8 cellular contexts compared by ENCODE assay signal in the genomic region with DNA sequence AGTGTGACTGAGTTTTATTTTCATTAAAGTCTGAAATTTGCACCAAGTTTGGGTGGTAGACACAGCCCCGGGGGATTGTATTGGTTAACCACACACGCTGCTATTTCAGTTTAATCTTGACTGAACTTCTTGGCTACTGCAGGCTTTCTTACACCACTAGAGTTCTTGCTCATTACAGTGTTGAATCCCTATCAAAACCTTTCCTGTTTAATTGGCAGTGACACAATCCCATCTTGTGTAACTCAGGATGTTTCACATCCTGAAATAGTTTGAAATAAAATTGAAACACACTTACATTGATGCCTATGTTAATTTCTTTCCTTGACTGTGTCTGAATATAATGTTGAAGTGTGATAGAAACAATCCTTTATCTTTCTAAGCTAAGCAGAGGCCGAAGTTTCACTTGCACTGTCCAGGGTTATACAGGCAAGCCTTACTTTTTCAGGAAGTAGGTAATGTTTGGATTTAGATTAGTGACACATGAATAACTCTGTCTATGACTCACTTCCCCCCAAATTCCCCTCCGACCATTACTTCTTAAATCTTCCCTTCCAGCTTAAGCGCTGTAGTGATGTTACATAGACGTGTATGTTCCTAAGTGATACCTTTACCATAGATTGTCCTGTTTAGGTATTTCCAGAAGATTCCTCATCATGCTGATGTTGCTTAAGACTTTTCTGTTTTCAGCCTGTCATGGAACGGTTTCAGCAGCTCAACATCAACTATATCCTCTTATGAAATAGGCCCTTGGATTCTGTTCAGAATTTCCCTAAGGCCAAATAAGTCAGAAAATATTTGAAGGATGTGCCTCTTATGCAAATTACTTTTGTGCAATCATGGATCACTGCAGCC. TPM values are rescaled to one million over a fixed set of nuclear protein-coding genes. Genes with fewer than 3 reads are reported as not detected.
DNase-seq lines count a peak whose midpoint lies in the region; ATAC-seq and TF ChIP-seq lines count a peak whose summit lies in the region.

No MANE protein-coding gene starts in this region.

- TF ChIP-seq CTCF in Peyer's patch (IDR thresholded peaks at IDR 0.05) = no peak

- intact Hi-C loops in activated CD4-positive, alpha-beta T cell treated with anti-CD3 and anti-CD28 coated beads, Interleukin-2, amount 10 ng/mL, durations not matched to agents 24 days and 14 days (cut with micrococcal nuclease) = loop anchor here (5.0 kb wide), 1 partner anchor 52 kb away; no protein-coding TSS in a partner anchor
- intact Hi-C loops in naive thymus-derived CD4-positive, alpha-beta T cell (cut with micrococcal nuclease) = loop anchor here in 1 of 2 donors (5.0 kb wide), 1 partner anchor 52 kb away; no protein-coding TSS in a partner anchor

- POLR2A ChIA-PET in naive thymus-derived CD4-positive, alpha-beta T cell (lab: Charles Lee) = interaction anchor here (0.6 to 2.5 kb wide), 3 partner anchors 11 to 369 kb away, joined by 3 to 10 read pairs (median 5); a partner anchor contains a TSS

- no peaks in the 10 kb centered on the region for H3K27me3 Mint-ChIP-seq in activated CD4-positive, alpha-beta T cell treated with anti-CD3 and anti-CD28 coated beads, Interleukin-2, amount 10 ng/mL, durations not matched to agents 24 days and 14 days
- H3K27me3 Mint-ChIP-seq in naive thymus-derived CD4-positive, alpha-beta T cell = no peaks in the 10 kb centered on the region

- H3K36me3 Mint-ChIP-seq in activated CD4-positive, alpha-beta T cell treated with anti-CD3 and anti-CD28 coated beads, Interleukin-2, amount 10 ng/mL, durations not matched to agents 24 days and 14 days (ENCODE audit: low read depth) = peaks cover 36% of the 10 kb centered on the region
- H3K36me3 Mint-ChIP-seq in naive thymus-derived CD4-positive, alpha-beta T cell = peaks cover 2 to 29% (median 15%) of the 10 kb centered on the region in 5 donors

- H3K9me3 ChIP-seq in Peyer's patch = no peaks in the 10 kb centered on the region
- H3K9me3 ChIP-seq in naive thymus-derived CD4-positive, alpha-beta T cell (ENCODE audit: control insufficient read depth in 2 of 3, low read length in 3 of 3) = no peaks in the 10 kb centered on the region

- H3K36me3 ChIP-seq in Peyer's patch = no peaks in the 10 kb centered on the region
- H3K36me3 ChIP-seq in naive thymus-derived CD4-positive, alpha-beta T cell (ENCODE audit: control insufficient read depth in 2 of 3, insufficient read depth in 3 of 3, low read length in 3 of 3) = no peaks in the 10 kb centered on the region

- no peak for TF ChIP-seq POLR2A in Peyer's patch (IDR thresholded peaks at IDR 0.05)

- ATAC-seq in HG02970 (IDR thresholded peaks at IDR 0.05; ENCODE audit: low FRiP score, unreplicated experiment) = peak; percentile 51
- peak; percentile 77 for ATAC-seq in naive thymus-derived CD4-positive, alpha-beta T cell

- no peaks in the 10 kb centered on the region for H3K9me3 Mint-ChIP-seq in activated CD4-positive, alpha-beta T cell treated with anti-CD3 and anti-CD28 coated beads, Interleukin-2, amount 10 ng/mL, durations not matched to agents 24 days and 14 days
- H3K9me3 Mint-ChIP-seq in naive thymus-derived CD4-positive, alpha-beta T cell = peaks cover 0 to 1% (median 0%) of the 10 kb centered on the region in 11 donors

- peak overlapping the region; percentile 51 for H3K4me3 Mint-ChIP-seq in activated CD4-positive, alpha-beta T cell treated with anti-CD3 and anti-CD28 coated beads, Interleukin-2, amount 10 ng/mL, durations not matched to agents 24 days and 14 days
- peak overlapping the region in 2 of 10 donors; percentile 16 to 32 for H3K4me3 Mint-ChIP-seq in naive thymus-derived CD4-positive, alpha-beta T cell

- peaks cover 44% of the 10 kb centered on the region for H3K4me1 Mint-ChIP-seq in activated CD4-positive, alpha-beta T cell treated with anti-CD3 and anti-CD28 coated beads, Interleukin-2, amount 10 ng/mL, durations not matched to agents 24 days and 14 days
- peaks cover 42 to 63% (median 55%) of the 10 kb centered on the region in 7 donors for H3K4me1 Mint-ChIP-seq in naive thymus-derived CD4-positive, alpha-beta T cell

- peak overlapping the region; percentile 90 for H3K27ac Mint-ChIP-seq in activated CD4-positive, alpha-beta T cell treated with anti-CD3 and anti-CD28 coated beads, Interleukin-2, amount 10 ng/mL, durations not matched to agents 24 days and 14 days
- peak overlapping the region; percentile 75 to 95 (median 82) for H3K27ac Mint-ChIP-seq in naive thymus-derived CD4-positive, alpha-beta T cell

- no peak for DNase-seq in activated CD4-positive, alpha-beta T cell treated with anti-CD3 and anti-CD28 coated beads, Interleukin-2, amount 10 ng/mL, durations not matched to agents 24 days and 14 days
- DNase-seq in activated CD4-positive, alpha-beta T cell treated with anti-CD3 and anti-CD28 coated beads for 48 hours = no peak
- DNase-seq in Peyer's patch (no peak), dedifferentiated amniotic fluid mesenchymal stem cell (ENCODE audit: extremely low spot score) (peak; percentile 54), cortex of kidney (lab: John Stamatoyannopoulos, UW) (no peak), NCI-H1048 (lab: John Stamatoyannopoulos, UW) (no peak)
- no peak for DNase-seq in naive thymus-derived CD4-positive, alpha-beta T cell

- H3K4me1 ChIP-seq in Peyer's patch = peaks cover 0 to 21% (median 8%) of the 10 kb centered on the region in 4 donors
- peaks cover 19 to 39% of the 10 kb centered on the region in 2 donors for H3K4me1 ChIP-seq in naive thymus-derived CD4-positive, alpha-beta T cell (ENCODE audit: control insufficient read depth in 2 of 2, insufficient read depth in 2 of 2, low read length in 2 of 2)

- H3K27ac ChIP-seq in Peyer's patch = peak overlapping the region; percentile 61 to 76 (median 70)
- H3K27ac ChIP-seq in naive thymus-derived CD4-positive, alpha-beta T cell (ENCODE audit: low read depth, low read length) = peak overlapping the region; percentile 25

- no peaks in the 10 kb centered on the region for H3K27me3 ChIP-seq in Peyer's patch
- H3K27me3 ChIP-seq in naive thymus-derived CD4-positive, alpha-beta T cell (ENCODE audit: control insufficient read depth in 2 of 2, insufficient read depth in 2 of 2, low read length in 2 of 2) = no peaks in the 10 kb centered on the region

- no peak overlapping the region for H3K4me3 ChIP-seq in Peyer's patch
- H3K4me3 ChIP-seq in naive thymus-derived CD4-positive, alpha-beta T cell (ENCODE audit: low read length) = no peak overlapping the region

- CTCF ChIA-PET in naive thymus-derived CD4-positive, alpha-beta T cell (lab: Charles Lee) = interaction anchor here (2.7 kb wide), 1 partner anchor 53 kb away, joined by 11 read pairs; no protein-coding TSS in a partner anchor

RNA-seq across cellular contexts. Expression of a gene that starts 16.8 kb away (rescaled TPM):
- 37.7 and 41.4 TPM in 2 replicates for total RNA-seq in activated CD4-positive, alpha-beta T cell treated with anti-CD3 and anti-CD28 coated beads, Interleukin-2, amount 10 ng/mL, durations not matched to agents 24 days and 14 days
- total RNA-seq in Peyer's patch = 100 to 1,000 TPM in 1 of 4 donors, 10 to 100 TPM in 3; 45.2 to 126 (median 70.8) TPM
- total RNA-seq in naive thymus-derived CD4-positive, alpha-beta T cell = 10 to 100 TPM; 27.0 to 80.3 (median 39.8) TPM
- polyA plus RNA-seq in naive thymus-derived CD4-positive, alpha-beta T cell = 10 to 100 TPM; 12.0 to 15.8 TPM
